In genomic region chr10:97796651-97797050, GRCh38 we compare ENCODE assay signal across 17 cellular contexts. TPM values are rescaled to one million over a fixed set of nuclear protein-coding genes. Genes with fewer than 3 reads are reported as not detected.
DNase-seq lines count a peak whose midpoint lies in the region; ATAC-seq and TF ChIP-seq lines count a peak whose summit lies in the region.
"Had no signal": no experiment of that assay in that cellular context is flagged by ENCODE, and none has a peak within 500 bp of the region (broad histone marks: within the 10 kb centered on the region; RNA-seq: fewer than 3 reads in every experiment).

No MANE protein-coding gene starts in this region.

- 33 to 34% methylated on average over 3 of the region's 3 CpGs for WGBS in transverse colon (ENCODE audit: low coverage in 1 of 2), 2 donors

- peak; percentile 12 for DNase-seq in NOMO-1 treated with DMSO at 0.1 percent for 48 hours (lab: John Stamatoyannopoulos, UW; ENCODE audit: unreplicated experiment)
- DNase-seq in NOMO-1 treated with dmso at 0.1 percent for 144 hours (lab: John Stamatoyannopoulos, UW; ENCODE audit: unreplicated experiment): no peak
- DNase-seq in MM.1S: no peak
- DNase-seq in activated T-helper 2 cell treated with anti-CD3 and anti-CD28 coated beads, Interferon-gamma antibody, Interleukin-2, Interleukin-4, amounts not matched to agents 10 μg/mL and 5 μg/mL and 100 μg/mL, durations not matched to agents 14 hours and 24 hours and 36 hours (ENCODE audit: low spot score): peak; percentile 31
- peak; percentile 50 for DNase-seq in osteoblast (ENCODE audit: insufficient read length, low spot score, missing footprints)
- DNase-seq in transverse colon: no peak
- DNase-seq in HPDE6-E6E7 (ENCODE audit: extremely low spot score): no peak
- DNase-seq: 8988T, head of caudate nucleus, Karpas-422, left colon, NCI-H2081, SW 1271, trophoblast cell had no signal

- H3K9ac ChIP-seq in MM.1S (ENCODE audit: low read length): no peak overlapping the region

- no peak for ATAC-seq in GM19455 (IDR thresholded peaks at IDR 0.05; ENCODE audit: unreplicated experiment)
- ATAC-seq: left colon, sciatic nerve had no signal

- H3K4me1 Mint-ChIP-seq in activated T-helper 2 cell treated with anti-CD3 and anti-CD28 coated beads, Interferon-gamma antibody, Interleukin-2, Interleukin-4, amounts not matched to agents 10 μg/mL and 5 μg/mL and 100 μg/mL, durations not matched to agents 14 hours and 24 hours and 36 hours (ENCODE audit: low read depth): peaks cover 14% of the 10 kb centered on the region
- H3K4me1 Mint-ChIP-seq: brain had no signal

- peak overlapping the region; percentile 17 for H3K4me3 Mint-ChIP-seq in activated T-helper 2 cell treated with anti-CD3 and anti-CD28 coated beads, Interferon-gamma antibody, Interleukin-2, Interleukin-4, amounts not matched to agents 10 μg/mL and 5 μg/mL and 100 μg/mL, durations not matched to agents 14 hours and 24 hours and 36 hours (ENCODE audit: low read depth)
- H3K4me3 Mint-ChIP-seq: brain had no signal

- TF ChIP-seq CTCF in MM.1S (IDR thresholded peaks at IDR 0.05; ENCODE audit: low read length) (no peak), osteoblast (IDR thresholded peaks at IDR 0.05; ENCODE audit: extremely low read depth, low read depth, low read length) (no peak), transverse colon (IDR thresholded peaks at IDR 0.05) (no peak)

- no peaks in the 10 kb centered on the region for H3K9me2 ChIP-seq in MM.1S (replicated peaks; ENCODE audit: insufficient read depth, low read length)

- H3K27ac Mint-ChIP-seq in activated T-helper 2 cell treated with anti-CD3 and anti-CD28 coated beads, Interferon-gamma antibody, Interleukin-2, Interleukin-4, amounts not matched to agents 10 μg/mL and 5 μg/mL and 100 μg/mL, durations not matched to agents 14 hours and 24 hours and 36 hours: peak overlapping the region; percentile 84
- H3K27ac Mint-ChIP-seq: brain had no signal

- H2AFZ ChIP-seq in MM.1S (ENCODE audit: low read length) (peak overlapping the region; percentile 25), osteoblast (ENCODE audit: low read length) (no peak overlapping the region)

- H4K20me1 ChIP-seq in MM.1S (ENCODE audit: insufficient read depth, low read length) (no peaks in the 10 kb centered on the region), osteoblast (ENCODE audit: insufficient read depth, low read length) (no peaks in the 10 kb centered on the region)

- H3K27me3 ChIP-seq in MM.1S (replicated peaks; ENCODE audit: insufficient read depth, low read length): no peaks in the 10 kb centered on the region
- peaks cover 2% of the 10 kb centered on the region for H3K27me3 ChIP-seq in osteoblast (ENCODE audit: insufficient read depth, low read length)
- H3K27me3 ChIP-seq in transverse colon: peaks cover 5% of the 10 kb centered on the region

- H3K4me2 ChIP-seq in MM.1S (ENCODE audit: low read depth, low read length) (peak overlapping the region; percentile 16; the same call in 1 of the 2 replicates), osteoblast (ENCODE audit: insufficient read depth, low read length) (no peak overlapping the region)

- H3K4me3 ChIP-seq in MM.1S (ENCODE audit: low read length) (no peak overlapping the region), osteoblast (ENCODE audit: insufficient read depth, low read length) (no peak overlapping the region), transverse colon (no peak overlapping the region)

- intact Hi-C loops in activated T-helper 2 cell treated with anti-CD3 and anti-CD28 coated beads, Interferon-gamma antibody, Interleukin-2, Interleukin-4, amounts not matched to agents 10 μg/mL and 5 μg/mL and 100 μg/mL, durations not matched to agents 14 hours and 24 hours and 36 hours (cut with micrococcal nuclease): no loop called here
- intact Hi-C loops in transverse colon (cut with DNase I; ENCODE audit: low total_unique reads): no loop called here

- H3K9me3 ChIP-seq in MM.1S (replicated peaks; ENCODE audit: insufficient read depth, low read length): no peaks in the 10 kb centered on the region
- peaks cover 14% of the 10 kb centered on the region for H3K9me3 ChIP-seq in osteoblast (ENCODE audit: low read depth, low read length)
- peaks cover 0 to 7% of the 10 kb centered on the region in 2 donors for H3K9me3 ChIP-seq in transverse colon

- H3K4me1 ChIP-seq in MM.1S (ENCODE audit: low read length) (peaks cover 3% of the 10 kb centered on the region; the same call in 1 of the 2 replicates), osteoblast (ENCODE audit: insufficient read depth, low read length) (no peaks in the 10 kb centered on the region), transverse colon (no peaks in the 10 kb centered on the region)

- H3K36me3 ChIP-seq in MM.1S (replicated peaks; ENCODE audit: insufficient read depth, low read length) (no peaks in the 10 kb centered on the region), osteoblast (ENCODE audit: insufficient read depth, low read length) (no peaks in the 10 kb centered on the region), transverse colon (no peaks in the 10 kb centered on the region)

- no peaks in the 10 kb centered on the region for H3F3A ChIP-seq in MM.1S (ENCODE audit: insufficient read depth, low read length)

- TF ChIP-seq EP300 in transverse colon (IDR thresholded peaks at IDR 0.05; ENCODE audit: low read depth): no peak

- H3K36me3 Mint-ChIP-seq in activated T-helper 2 cell treated with anti-CD3 and anti-CD28 coated beads, Interferon-gamma antibody, Interleukin-2, Interleukin-4, amounts not matched to agents 10 μg/mL and 5 μg/mL and 100 μg/mL, durations not matched to agents 14 hours and 24 hours and 36 hours (ENCODE audit: low read depth): no peaks in the 10 kb centered on the region
- H3K36me3 Mint-ChIP-seq: brain had no signal

- TF ChIP-seq POLR2A in transverse colon (IDR thresholded peaks at IDR 0.05): no peak

- H3K79me2 ChIP-seq in MM.1S (ENCODE audit: low read length): no peaks in the 10 kb centered on the region
- H3K79me2 ChIP-seq in osteoblast (ENCODE audit: insufficient read depth, low read length): no peaks in the 10 kb centered on the region

- H3K27ac ChIP-seq in MM.1S (ENCODE audit: low read length): no peak overlapping the region
- no peak overlapping the region for H3K27ac ChIP-seq in osteoblast (ENCODE audit: low read depth, low read length)
- H3K27ac ChIP-seq in transverse colon: no peak overlapping the region

- H3K27me3 Mint-ChIP-seq in activated T-helper 2 cell treated with anti-CD3 and anti-CD28 coated beads, Interferon-gamma antibody, Interleukin-2, Interleukin-4, amounts not matched to agents 10 μg/mL and 5 μg/mL and 100 μg/mL, durations not matched to agents 14 hours and 24 hours and 36 hours (ENCODE audit: low read depth): peaks cover 5% of the 10 kb centered on the region

- in situ Hi-C loops in transverse colon (cut with MboI; ENCODE audit: low pct_ligation_motif_present in 1 of 4, low pct_unique_long_range_greater_than_20kb in 1 of 4, low sequenced_read_pairs in 3 of 4): loop anchor here in 2 of 4 donors (10.0 to 25.0 kb wide), 2 partner anchors 78 to 241 kb away; partner anchors contain the start of gene CRTAC1 (in 1 of the 2)

- peaks cover 20% of the 10 kb centered on the region for H3K9me3 Mint-ChIP-seq in activated T-helper 2 cell treated with anti-CD3 and anti-CD28 coated beads, Interferon-gamma antibody, Interleukin-2, Interleukin-4, amounts not matched to agents 10 μg/mL and 5 μg/mL and 100 μg/mL, durations not matched to agents 14 hours and 24 hours and 36 hours

RNA-seq across cellular contexts. Expression of gene SFRP5, which starts 24.9 kb away (rescaled TPM):
- total RNA-seq in activated T-helper 2 cell treated with anti-CD3 and anti-CD28 coated beads, Interferon-gamma antibody, Interleukin-2, Interleukin-4, amounts not matched to agents 10 μg/mL and 5 μg/mL and 100 μg/mL, durations not matched to agents 14 hours and 24 hours and 36 hours: not detected in 2 replicates
- total RNA-seq in osteoblast: not detected in 2 replicates
- total RNA-seq in transverse colon: 10 to 100 TPM in 1 of 4 donors, 1 to 10 TPM in 3; 3.8 to 10.1 (median 5.8) TPM

RNA-seq across cellular contexts. Expression of gene GOLGA7B, which starts 53.0 kb away (rescaled TPM):
- total RNA-seq in activated T-helper 2 cell treated with anti-CD3 and anti-CD28 coated beads, Interferon-gamma antibody, Interleukin-2, Interleukin-4, amounts not matched to agents 10 μg/mL and 5 μg/mL and 100 μg/mL, durations not matched to agents 14 hours and 24 hours and 36 hours: 0.34 and 0.62 TPM in 2 replicates
- total RNA-seq in osteoblast (under 0.01 TPM in 1 of 2 replicates, not detected in the other), transverse colon (under 1 TPM in 2 of 4 donors, not detected in 2; 0.14 to 0.16 TPM)

RNA-seq across cellular contexts. Expression of gene ZFYVE27, which starts 59.7 kb away (rescaled TPM):
- 35.0 and 40.2 TPM in 2 replicates for total RNA-seq in activated T-helper 2 cell treated with anti-CD3 and anti-CD28 coated beads, Interferon-gamma antibody, Interleukin-2, Interleukin-4, amounts not matched to agents 10 μg/mL and 5 μg/mL and 100 μg/mL, durations not matched to agents 14 hours and 24 hours and 36 hours
- 16.5 and 19.9 TPM in 2 replicates for total RNA-seq in osteoblast
- 100 to 1,000 TPM in 1 of 4 donors, 10 to 100 TPM in 3; 46.4 to 102 (median 63.9) TPM for total RNA-seq in transverse colon

Comparison
In these comparisons a context has a peak if more than half of its experiments do, and no peak if none do; other contexts are left out.
1. DNase-seq: peak in NOMO-1 treated with DMSO at 0.1 percent for 48 hours (single experiment), activated T-helper 2 cell treated with anti-CD3 and anti-CD28 coated beads, Interferon-gamma antibody, Interleukin-2, Interleukin-4, amounts not matched to agents 10 μg/mL and 5 μg/mL and 100 μg/mL, durations not matched to agents 14 hours and 24 hours and 36 hours (single experiment) and osteoblast (single experiment); none in NOMO-1 treated with dmso at 0.1 percent for 144 hours (single experiment), MM.1S (single experiment), transverse colon (single experiment) and HPDE6-E6E7 (single experiment).